20 cellular contexts compared by ENCODE assay signal in the genomic region with DNA sequence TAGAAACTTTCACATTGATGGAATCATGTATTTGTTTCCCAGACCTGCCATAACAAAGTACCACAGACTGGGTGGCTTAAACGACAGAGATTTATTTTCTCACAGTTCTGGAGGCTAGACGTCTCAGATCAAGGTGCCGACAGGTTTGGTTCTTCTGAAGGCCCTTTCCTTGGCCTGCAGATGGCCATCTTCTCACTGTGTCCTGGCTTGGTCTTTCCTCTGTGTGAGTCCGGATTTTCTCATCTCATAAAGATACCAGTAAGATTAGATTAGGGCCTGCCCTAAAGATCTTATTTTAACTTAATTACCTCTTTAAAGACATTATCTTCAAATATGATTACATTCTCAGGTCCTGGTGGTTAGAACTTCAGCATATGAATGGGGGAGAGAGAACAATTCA. TPM values are rescaled to one million over a fixed set of nuclear protein-coding genes. Genes with fewer than 3 reads are reported as not detected.
DNase-seq lines count a peak whose midpoint lies in the region; TF ChIP-seq lines count a peak whose summit lies in the region.
"Had no signal": no experiment of that assay in that cellular context is flagged by ENCODE, and none has a peak within 500 bp of the region (broad histone marks: within the 10 kb centered on the region; RNA-seq: fewer than 3 reads in every experiment).

No MANE protein-coding gene starts in this region.

- no peak overlapping the region for H3K27ac ChIP-seq in neuronal stem cell (replicated peaks; ENCODE audit: low read length)
- no peak overlapping the region for H3K27ac ChIP-seq in dorsolateral prefrontal cortex
- H3K27ac ChIP-seq: tibial artery had no signal

- H3K18ac ChIP-seq in neuronal stem cell (ENCODE audit: low read length), result no peak overlapping the region

- no peaks in the 10 kb centered on the region for H3K27me3 Mint-ChIP-seq in activated naive CD4-positive, alpha-beta T cell treated with anti-CD3 and anti-CD28 coated beads for 36 hours (ENCODE audit: low read depth)
- no peaks in the 10 kb centered on the region for H3K27me3 Mint-ChIP-seq in activated naive CD8-positive, alpha-beta T cell treated with anti-CD3 and anti-CD28 coated beads for 36 hours
- H3K27me3 Mint-ChIP-seq: naive B cell; stimulated activated naive B cell treated with anti-CD40 and anti-IgM and Interleukin-4, amounts not matched to agents 10 μg/mL and 1 μg/mL and 100 μg/mL, for 72 hours had no signal

- no peak overlapping the region for H3K9ac ChIP-seq in neuronal stem cell (ENCODE audit: low read depth, low read length, poor library complexity)

- H3K23ac ChIP-seq in neuronal stem cell (ENCODE audit: low read depth, low read length, poor library complexity), result no peak overlapping the region

- no peak overlapping the region for H3K4ac ChIP-seq in neuronal stem cell (ENCODE audit: low read length)

- H2BK5ac ChIP-seq in neuronal stem cell (ENCODE audit: low read length), result no peak overlapping the region

- no peak overlapping the region for H2AFZ ChIP-seq in neuronal stem cell (ENCODE audit: low read length)

- H3K9me3 Mint-ChIP-seq in activated naive CD4-positive, alpha-beta T cell treated with anti-CD3 and anti-CD28 coated beads for 36 hours, result no peaks in the 10 kb centered on the region
- H3K9me3 Mint-ChIP-seq in activated naive CD8-positive, alpha-beta T cell treated with anti-CD3 and anti-CD28 coated beads for 36 hours, result no peaks in the 10 kb centered on the region
- H3K9me3 Mint-ChIP-seq: CD14-positive monocyte; naive B cell; stimulated activated naive B cell treated with anti-CD40 and anti-IgM and Interleukin-4, amounts not matched to agents 10 μg/mL and 1 μg/mL and 100 μg/mL, for 72 hours had no signal

- H3K4me2 ChIP-seq in neuronal stem cell (ENCODE audit: insufficient read depth, low read length, poor library complexity, severe bottlenecking), result no peak overlapping the region

- CTCF ChIA-PET in activated naive CD4-positive, alpha-beta T cell treated with anti-CD3 and anti-CD28 coated beads for 36 hours (lab: Charles Lee), result interaction anchor here (0.8 to 1.2 kb wide), 2 partner anchors 11 to 48 kb away, joined by 3 to 4 read pairs; no protein-coding TSS in a partner anchor

- no peak overlapping the region for H3K14ac ChIP-seq in neuronal stem cell (ENCODE audit: low read length)

- no peak overlapping the region for H2BK12ac ChIP-seq in neuronal stem cell (ENCODE audit: low read length)

- H3K79me1 ChIP-seq in neuronal stem cell (ENCODE audit: low read depth, low read length), result peaks cover 2% of the 10 kb centered on the region

- H4K8ac ChIP-seq in neuronal stem cell (ENCODE audit: low read depth, low read length), result peak overlapping the region; percentile 70

- no peak for DNase-seq in activated naive CD4-positive, alpha-beta T cell treated with anti-CD3 and anti-CD28 coated beads for 36 hours
- no peak for DNase-seq in activated naive CD4-positive, alpha-beta T cell (lab: John Stamatoyannopoulos, UW)
- peak; percentile 74 for DNase-seq in NCI-H82 (lab: John Stamatoyannopoulos, UW)
- no peak for DNase-seq in activated naive CD8-positive, alpha-beta T cell treated with anti-CD3 and anti-CD28 coated beads for 36 hours
- no peak for DNase-seq in neuronal stem cell (ENCODE audit: low spot score)
- DNase-seq in kidney tubule cell (ENCODE audit: low spot score), result no peak
- DNase-seq in dorsolateral prefrontal cortex, result no peak
- no peak for DNase-seq in NCI-H1436 (lab: John Stamatoyannopoulos, UW)
- DNase-seq: activated effector memory CD4-positive, alpha-beta T cell treated with anti-CD3 and anti-CD28 coated beads, Interleukin-2, amount 50 U/mL, for 16 hours; effector CD8-positive, alpha-beta T cell; GF-D8; KG1; kidney glomerular epithelial cell; naive B cell; NCI-H1930; NCI-H226; SHP77; stimulated activated naive B cell treated with anti-CD40 and anti-IgM and Interleukin-4, amounts not matched to agents 10 μg/mL and 1 μg/mL and 100 μg/mL, for 72 hours; tibial artery had no signal

- H3K4me1 Mint-ChIP-seq in activated naive CD4-positive, alpha-beta T cell treated with anti-CD3 and anti-CD28 coated beads for 36 hours (ENCODE audit: low read depth), result peaks cover 74% of the 10 kb centered on the region
- H3K4me1 Mint-ChIP-seq in activated naive CD8-positive, alpha-beta T cell treated with anti-CD3 and anti-CD28 coated beads for 36 hours, result peaks cover 59% of the 10 kb centered on the region

- H3K4me3 ChIP-seq in neuronal stem cell (ENCODE audit: low read length in 2 of 2), result no peak overlapping the region
- H3K4me3 ChIP-seq in dorsolateral prefrontal cortex, result no peak overlapping the region
- H3K4me3 ChIP-seq: tibial artery had no signal

- H3K27ac Mint-ChIP-seq in activated naive CD4-positive, alpha-beta T cell treated with anti-CD3 and anti-CD28 coated beads for 36 hours, result peak overlapping the region; percentile 42
- H3K27ac Mint-ChIP-seq in activated naive CD8-positive, alpha-beta T cell treated with anti-CD3 and anti-CD28 coated beads for 36 hours, result peak overlapping the region; percentile 12
- H3K27ac Mint-ChIP-seq: CD14-positive monocyte; stimulated activated naive B cell treated with anti-CD40 and anti-IgM and Interleukin-4, amounts not matched to agents 10 μg/mL and 1 μg/mL and 100 μg/mL, for 72 hours had no signal

- H2BK15ac ChIP-seq in neuronal stem cell (ENCODE audit: low read length), result no peak overlapping the region

- TF ChIP-seq CTCF in dorsolateral prefrontal cortex (IDR thresholded peaks at IDR 0.05 in 54 of 56, conservative IDR thresholded peaks at IDR 0.05 in 2 of 56; ENCODE audit: low read depth in 1 of 56, partially characterized antibody in 56 of 56), result no peak

- H3K36me3 ChIP-seq in neuronal stem cell (replicated peaks in 1 of 2; ENCODE audit: control insufficient read depth in 2 of 2, insufficient read depth in 2 of 2, low read length in 2 of 2), result peaks cover 2 to 8% of the 10 kb centered on the region in 2 donors

- H3K4me3 Mint-ChIP-seq in activated naive CD4-positive, alpha-beta T cell treated with anti-CD3 and anti-CD28 coated beads for 36 hours, result no peak overlapping the region
- no peak overlapping the region for H3K4me3 Mint-ChIP-seq in activated naive CD8-positive, alpha-beta T cell treated with anti-CD3 and anti-CD28 coated beads for 36 hours
- H3K4me3 Mint-ChIP-seq: CD14-positive monocyte; stimulated activated naive B cell treated with anti-CD40 and anti-IgM and Interleukin-4, amounts not matched to agents 10 μg/mL and 1 μg/mL and 100 μg/mL, for 72 hours had no signal

- WGBS in neuronal stem cell (ENCODE audit: extremely low coverage in 2 of 2, insufficient read length in 2 of 2, insufficient replicate concordance in 1 of 2), 2 donors, result no CpG with 5 or more reads among the region's 4 CpGs

- H4K91ac ChIP-seq in neuronal stem cell (ENCODE audit: low read depth, low read length, poor library complexity), result no peak overlapping the region

- H3K4me1 ChIP-seq in neuronal stem cell (ENCODE audit: control insufficient read depth in 2 of 2, insufficient read depth in 1 of 2, low read depth in 1 of 2, low read length in 2 of 2), result peaks cover 4 to 11% of the 10 kb centered on the region in 2 donors

- no peaks in the 10 kb centered on the region for H3K27me3 ChIP-seq in neuronal stem cell (ENCODE audit: control insufficient read depth in 3 of 3, insufficient read depth in 3 of 3, low read depth in 1 of 3, low read length in 3 of 3)
- no peaks in the 10 kb centered on the region for H3K27me3 ChIP-seq in dorsolateral prefrontal cortex
- H3K27me3 ChIP-seq: tibial artery had no signal

- intact Hi-C loops in activated naive CD4-positive, alpha-beta T cell treated with anti-CD3 and anti-CD28 coated beads for 36 hours (cut with micrococcal nuclease), result no loop called here
- intact Hi-C loops in dorsolateral prefrontal cortex (cut with DNase I), result no loop called here

- H3K36me3 Mint-ChIP-seq in activated naive CD4-positive, alpha-beta T cell treated with anti-CD3 and anti-CD28 coated beads for 36 hours (ENCODE audit: low read depth), result no peaks in the 10 kb centered on the region
- peaks cover 13% of the 10 kb centered on the region for H3K36me3 Mint-ChIP-seq in activated naive CD8-positive, alpha-beta T cell treated with anti-CD3 and anti-CD28 coated beads for 36 hours
- H3K36me3 Mint-ChIP-seq: naive B cell had no signal

- no peaks in the 10 kb centered on the region for H3K9me3 ChIP-seq in neuronal stem cell (replicated peaks in 1 of 2; ENCODE audit: control insufficient read depth in 2 of 2, insufficient read depth in 1 of 2, low read depth in 1 of 2, low read length in 2 of 2)
- H3K9me3 ChIP-seq: tibial artery had no signal

- no peak overlapping the region for H2AK5ac ChIP-seq in neuronal stem cell (ENCODE audit: low read depth, low read length)

- H2BK120ac ChIP-seq in neuronal stem cell (ENCODE audit: low read depth, low read length), result no peak overlapping the region

RNA-seq across cellular contexts. Expression of gene USP20, which starts 5.8 kb away (rescaled TPM):
- 10 to 100 TPM; 54.7 to 54.9 TPM for total RNA-seq in activated naive CD4-positive, alpha-beta T cell treated with anti-CD3 and anti-CD28 coated beads for 36 hours
- total RNA-seq in activated naive CD8-positive, alpha-beta T cell treated with anti-CD3 and anti-CD28 coated beads for 36 hours, result 10 to 100 TPM; 51.1 to 55.4 TPM
- polyA plus RNA-seq in neuronal stem cell (2013, experiment 1 of 2), result 11.8 TPM
- polyA plus RNA-seq in neuronal stem cell (2013, experiment 2 of 2), result 10.9 TPM
- 10 to 100 TPM; 44.3 to 74.1 (median 56.9) TPM for total RNA-seq in dorsolateral prefrontal cortex

RNA-seq across cellular contexts. Expression of gene C9orf78, which starts 6.0 kb away (rescaled TPM):
- 10 to 100 TPM; 45.3 to 45.7 TPM for total RNA-seq in activated naive CD4-positive, alpha-beta T cell treated with anti-CD3 and anti-CD28 coated beads for 36 hours
- total RNA-seq in activated naive CD8-positive, alpha-beta T cell treated with anti-CD3 and anti-CD28 coated beads for 36 hours, result 10 to 100 TPM; 66.3 to 68.2 TPM
- polyA plus RNA-seq in neuronal stem cell (2013, experiment 1 of 2), result 37.6 TPM
- polyA plus RNA-seq in neuronal stem cell (2013, experiment 2 of 2), result 36.0 TPM
- 10 to 100 TPM; 33.2 to 64.4 (median 43.1) TPM for total RNA-seq in dorsolateral prefrontal cortex

RNA-seq across cellular contexts. Expression of gene TOR1A, which starts 17.1 kb away (rescaled TPM):
- total RNA-seq in activated naive CD4-positive, alpha-beta T cell treated with anti-CD3 and anti-CD28 coated beads for 36 hours, result 10 to 100 TPM; 26.2 to 28.2 TPM
- 10 to 100 TPM; 42.6 to 42.8 TPM for total RNA-seq in activated naive CD8-positive, alpha-beta T cell treated with anti-CD3 and anti-CD28 coated beads for 36 hours
- polyA plus RNA-seq in neuronal stem cell (2013, experiment 1 of 2), result 28.2 TPM
- 27.2 TPM for polyA plus RNA-seq in neuronal stem cell (2013, experiment 2 of 2)
- 10 to 100 TPM; 20.2 to 42.3 (median 31.4) TPM for total RNA-seq in dorsolateral prefrontal cortex

RNA-seq across cellular contexts. Expression of gene TOR1B, which starts 38.1 kb away (rescaled TPM):
- 10 to 100 TPM; 18.8 to 21.3 TPM for total RNA-seq in activated naive CD4-positive, alpha-beta T cell treated with anti-CD3 and anti-CD28 coated beads for 36 hours
- 10 to 100 TPM; 18.7 to 19.8 TPM for total RNA-seq in activated naive CD8-positive, alpha-beta T cell treated with anti-CD3 and anti-CD28 coated beads for 36 hours
- 7.8 TPM for polyA plus RNA-seq in neuronal stem cell (2013, experiment 1 of 2)
- polyA plus RNA-seq in neuronal stem cell (2013, experiment 2 of 2), result 9.0 TPM
- total RNA-seq in dorsolateral prefrontal cortex, result 10 to 100 TPM; 14.5 to 27.9 (median 20.1) TPM
